1 cellular context compared by ENCODE assay signal in the genomic region with DNA sequence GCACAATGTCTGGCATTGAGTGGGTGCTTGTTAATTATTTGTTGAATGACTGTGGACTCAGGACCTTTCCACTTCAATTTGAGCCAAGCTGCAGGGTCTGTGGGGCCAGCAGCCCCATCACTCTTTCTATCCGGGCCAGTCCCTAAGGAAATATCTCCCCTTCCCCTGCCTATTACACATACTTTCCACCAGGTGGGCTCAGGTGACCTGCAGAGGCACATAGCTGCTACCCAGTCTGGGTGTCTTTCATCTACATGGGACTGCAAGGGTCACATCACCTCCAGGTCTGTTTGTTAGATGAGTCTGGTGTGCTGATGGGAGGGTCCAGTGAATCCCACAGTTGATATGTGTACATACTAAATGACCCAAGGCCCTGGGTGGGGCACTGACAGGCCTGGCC.
A peak's percentile ranks its signal among the peaks of the same experiment; 100 is the strongest.
TF ChIP-seq lines count a peak whose summit lies in the region.

No MANE protein-coding gene starts in this region.

TF ChIP-seq in HepG2, 621 proteins besides CTCF, POLR2A, EP300 and RAD21:
- TF ChIP-seq TIGD3 (CRISPR knock-in tag; IDR thresholded peaks at IDR 0.05; ENCODE audit: borderline replicate concordance) (no peak), TEAD3 (CRISPR knock-in tag; optimal IDR thresholded peaks at IDR 0.05; ENCODE audit: borderline replicate concordance) (peak; percentile 99), SP1 (IDR thresholded peaks at IDR 0.05) (no peak), SP1 (CRISPR knock-in tag; IDR thresholded peaks at IDR 0.05) (no peak), ZNF460 (CRISPR knock-in tag; IDR thresholded peaks at IDR 0.05; ENCODE audit: borderline replicate concordance) (no peak), HDAC6 (IDR thresholded peaks at IDR 0.05; ENCODE audit: low read depth, low read length) (no peak), BRCA1 (CRISPR knock-in tag; IDR thresholded peaks at IDR 0.05) (no peak), ZNF569 (CRISPR knock-in tag; IDR thresholded peaks at IDR 0.05; ENCODE audit: borderline replicate concordance) (no peak), ZNF441 (CRISPR knock-in tag; IDR thresholded peaks at IDR 0.05; ENCODE audit: borderline replicate concordance) (no peak), PHF5A (CRISPR knock-in tag; IDR thresholded peaks at IDR 0.05; ENCODE audit: low read depth, unreplicated experiment) (no peak), HNRNPUL1 (IDR thresholded peaks at IDR 0.05; ENCODE audit: low read depth, low read length) (no peak), ZNF782 (CRISPR knock-in tag; IDR thresholded peaks at IDR 0.05; ENCODE audit: borderline replicate concordance) (no peak), PRDM15 (CRISPR knock-in tag; IDR thresholded peaks at IDR 0.05) (no peak), ETV6 (CRISPR knock-in tag; conservative IDR thresholded peaks at IDR 0.05) (no peak), SIX1 (CRISPR knock-in tag; IDR thresholded peaks at IDR 0.05; ENCODE audit: borderline replicate concordance) (no peak), ZNF3 (CRISPR knock-in tag; IDR thresholded peaks at IDR 0.05) (no peak), FOXA1 (IDR thresholded peaks at IDR 0.05) (no peak), FOXA1 (CRISPR knock-in tag; IDR thresholded peaks at IDR 0.05) (no peak), MLLT10 (CRISPR knock-in tag; IDR thresholded peaks at IDR 0.05) (no peak), JDP2 (CRISPR knock-in tag; IDR thresholded peaks at IDR 0.05; ENCODE audit: borderline replicate concordance) (no peak), ZNF589 (CRISPR knock-in tag; conservative IDR thresholded peaks at IDR 0.05) (no peak), CREBL2 (CRISPR knock-in tag; IDR thresholded peaks at IDR 0.05; ENCODE audit: borderline replicate concordance) (no peak), SMC3 (IDR thresholded peaks at IDR 0.05; ENCODE audit: low read length) (peak; percentile 21; the same call in 1 of the 2 replicates), ZNF891 (CRISPR knock-in tag; IDR thresholded peaks at IDR 0.05) (no peak), STAG1 (CRISPR knock-in tag; IDR thresholded peaks at IDR 0.05) (peak; percentile 49)
- TF ChIP-seq, protein P1, sequence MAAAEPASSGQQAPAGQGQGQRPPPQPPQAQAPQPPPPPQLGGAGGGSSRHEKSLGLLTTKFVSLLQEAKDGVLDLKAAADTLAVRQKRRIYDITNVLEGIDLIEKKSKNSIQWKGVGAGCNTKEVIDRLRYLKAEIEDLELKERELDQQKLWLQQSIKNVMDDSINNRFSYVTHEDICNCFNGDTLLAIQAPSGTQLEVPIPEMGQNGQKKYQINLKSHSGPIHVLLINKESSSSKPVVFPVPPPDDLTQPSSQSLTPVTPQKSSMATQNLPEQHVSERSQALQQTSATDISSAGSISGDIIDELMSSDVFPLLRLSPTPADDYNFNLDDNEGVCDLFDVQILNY (CRISPR knock-in tag; conservative IDR thresholded peaks at IDR 0.05): no peak
